17 cellular contexts compared by ENCODE assay signal in the genomic region with DNA sequence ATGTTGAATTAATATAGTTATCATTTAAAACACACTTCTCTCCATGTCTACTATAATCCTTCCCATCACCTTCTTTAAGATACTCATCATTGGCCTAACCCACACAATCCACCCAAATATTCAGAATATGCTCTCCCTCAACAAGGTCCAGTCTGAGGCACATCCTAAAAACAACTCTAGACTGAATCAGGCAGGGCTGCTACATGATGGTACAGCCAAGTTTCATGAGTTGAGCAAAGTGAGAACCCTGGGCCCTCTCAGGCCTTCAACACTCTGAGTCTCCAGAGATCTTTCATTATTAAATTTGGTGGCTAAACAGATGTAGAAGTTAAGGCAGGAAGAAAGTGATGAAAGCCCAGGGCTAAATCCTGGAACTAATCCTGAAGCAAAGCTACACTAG. TPM values are rescaled to one million over a fixed set of nuclear protein-coding genes. Genes with fewer than 3 reads are reported as not detected.
DNase-seq lines count a peak whose midpoint lies in the region; ATAC-seq and TF ChIP-seq lines count a peak whose summit lies in the region.
"Had no signal": no experiment of that assay in that cellular context is flagged by ENCODE, and none has a peak within 500 bp of the region (broad histone marks: within the 10 kb centered on the region; RNA-seq: fewer than 3 reads in every experiment).

No MANE protein-coding gene starts in this region.

- peaks cover 54% of the 10 kb centered on the region for H3K4me1 Mint-ChIP-seq in HFFc6 (ENCODE audit: low read depth)
- peaks cover 72% of the 10 kb centered on the region for H3K4me1 Mint-ChIP-seq in stimulated activated memory B cell treated with anti-CD40 and anti-IgM and Interleukin-4, amounts not matched to agents 10 μg/mL and 1 μg/mL and 100 μg/mL, for 72 hours

- no peaks in the 10 kb centered on the region for H3K36me3 ChIP-seq in right atrium auricular region
- no peaks in the 10 kb centered on the region for H3K36me3 ChIP-seq in endocrine pancreas (ENCODE audit: control insufficient read depth, insufficient read depth, low read length)

- H3K27me3 ChIP-seq in right atrium auricular region, result no peaks in the 10 kb centered on the region
- H3K27me3 ChIP-seq in endocrine pancreas (ENCODE audit: control insufficient read depth, insufficient read depth, low read length), result no peaks in the 10 kb centered on the region
- H3K27me3 ChIP-seq: dorsolateral prefrontal cortex, foreskin keratinocyte had no signal

- no peak overlapping the region for H3K9ac ChIP-seq in endocrine pancreas (ENCODE audit: control insufficient read depth, insufficient read depth, low read length)

- no peak overlapping the region for H3K4me3 Mint-ChIP-seq in HFFc6
- no peak overlapping the region for H3K4me3 Mint-ChIP-seq in stimulated activated memory B cell treated with anti-CD40 and anti-IgM and Interleukin-4, amounts not matched to agents 10 μg/mL and 1 μg/mL and 100 μg/mL, for 72 hours
- H3K4me3 Mint-ChIP-seq: neural crest cell had no signal

- H3K27me3 Mint-ChIP-seq in HFFc6 (ENCODE audit: insufficient read depth), result no peaks in the 10 kb centered on the region
- H3K27me3 Mint-ChIP-seq in stimulated activated memory B cell treated with anti-CD40 and anti-IgM and Interleukin-4, amounts not matched to agents 10 μg/mL and 1 μg/mL and 100 μg/mL, for 72 hours, result no peaks in the 10 kb centered on the region

- H3K4me3 ChIP-seq in right atrium auricular region (no peak overlapping the region), endocrine pancreas (ENCODE audit: control insufficient read depth, insufficient read depth, low read length) (peak overlapping the region; percentile 32)
- H3K4me3 ChIP-seq: dorsolateral prefrontal cortex, GM23338 had no signal

- H3K9me3 ChIP-seq in right atrium auricular region, result no peaks in the 10 kb centered on the region
- no peaks in the 10 kb centered on the region for H3K9me3 ChIP-seq in endocrine pancreas (ENCODE audit: control insufficient read depth, low read length)

- H3K4me1 ChIP-seq in right atrium auricular region (peaks cover 0 to 45% of the 10 kb centered on the region in 2 donors), endocrine pancreas (ENCODE audit: control insufficient read depth, insufficient read depth, low read length) (no peaks in the 10 kb centered on the region)

- DNase-seq in Right ventricle myocardium inferior (ENCODE audit: missing footprints) (no peak), right atrium auricular region (ENCODE audit: low spot score) (no peak), HFFc6 (no peak), GDM1 (lab: John Stamatoyannopoulos, UW) (no peak)
- DNase-seq in stimulated activated CD8-positive, alpha-beta memory T cell treated with anti-CD3 and anti-CD28 coated beads, Interleukin-4, amount 100 ng/mL, for 48 hours, result no peak
- DNase-seq: dorsolateral prefrontal cortex; foreskin keratinocyte; Kasumi-1; kidney glomerular epithelial cell; NCI-H510A; NK-92 treated with Interleukin-12 subunit alpha and Interleukin-12 subunit beta, amount 100 ng/mL, for 24 hours; stimulated activated CD4-positive, alpha-beta T cell treated with anti-CD3 and anti-CD28 coated beads, Interleukin-12 subunit alpha, Interleukin-12 subunit beta, amount 100 ng/mL, for 4 hours had no signal

- intact Hi-C loops in Right ventricle myocardium inferior (cut with DNase I), result no loop called here

- TF ChIP-seq CTCF in right atrium auricular region (IDR thresholded peaks at IDR 0.05), result no peak
- TF ChIP-seq CTCF in HFFc6 (IDR thresholded peaks at IDR 0.05), result no peak

- H3K27ac Mint-ChIP-seq in HFFc6, result peak overlapping the region; percentile 20; the same call in 1 of the 2 replicates
- peak overlapping the region; percentile 1 for H3K27ac Mint-ChIP-seq in stimulated activated memory B cell treated with anti-CD40 and anti-IgM and Interleukin-4, amounts not matched to agents 10 μg/mL and 1 μg/mL and 100 μg/mL, for 72 hours
- H3K27ac Mint-ChIP-seq: GM23338 had no signal

- no peaks in the 10 kb centered on the region for H3K9me3 Mint-ChIP-seq in HFFc6
- no peaks in the 10 kb centered on the region for H3K9me3 Mint-ChIP-seq in stimulated activated memory B cell treated with anti-CD40 and anti-IgM and Interleukin-4, amounts not matched to agents 10 μg/mL and 1 μg/mL and 100 μg/mL, for 72 hours
- H3K9me3 Mint-ChIP-seq: GM23338, neural crest cell had no signal

- H3K36me3 Mint-ChIP-seq in HFFc6 (ENCODE audit: low read depth), result peaks cover 6% of the 10 kb centered on the region
- H3K36me3 Mint-ChIP-seq in stimulated activated memory B cell treated with anti-CD40 and anti-IgM and Interleukin-4, amounts not matched to agents 10 μg/mL and 1 μg/mL and 100 μg/mL, for 72 hours, result peaks cover 17% of the 10 kb centered on the region

- ATAC-seq in Right ventricle myocardium inferior, result peak; percentile 73
- no peak for ATAC-seq in stimulated activated memory B cell treated with anti-CD40 and anti-IgM and Interleukin-4, amounts not matched to agents 10 μg/mL and 1 μg/mL and 100 μg/mL, for 72 hours
- ATAC-seq: foreskin keratinocyte, GM23338 had no signal

- H3K27ac ChIP-seq in right atrium auricular region, result no peak overlapping the region
- H3K27ac ChIP-seq: dorsolateral prefrontal cortex, foreskin keratinocyte, RWPE1 had no signal

RNA-seq across cellular contexts. Expression of a gene that starts 16.2 kb away (rescaled TPM):
- total RNA-seq in Right ventricle myocardium inferior (43.7 TPM), right atrium auricular region (10 to 100 TPM; 21.3 to 24.3 TPM)
- 10 to 100 TPM; 41.4 to 51.4 (median 47.5) TPM for total RNA-seq in HFFc6 (2021; fragmentation: NEBNext Ultra II Directional; extraction: Animal tissue kit (Norgen Biotek cat#: 25700))
